Comparison of ENCODE assay signal across 20 cellular contexts in the genomic region with DNA sequence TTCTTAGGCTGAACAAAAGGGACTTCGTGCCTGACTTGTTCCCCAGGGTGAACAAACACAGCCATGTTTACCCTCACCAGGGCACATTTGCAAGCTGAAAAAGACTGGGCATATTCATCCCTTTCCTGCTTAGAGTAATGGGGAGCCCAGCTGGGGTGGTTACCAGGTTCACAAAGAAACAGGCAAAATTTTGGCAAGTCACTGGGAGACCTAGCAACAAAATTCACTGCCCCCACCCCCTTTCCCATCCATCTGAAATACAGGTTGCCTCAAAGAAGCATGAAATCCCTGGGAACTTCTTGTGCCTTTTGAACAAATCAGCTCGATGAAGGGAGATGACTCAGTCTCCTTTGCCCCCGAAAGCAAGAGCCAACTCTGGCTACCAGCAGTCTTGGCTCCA.
"Had no signal": no experiment of that assay in that cellular context is flagged by ENCODE, and none has a peak within 500 bp of the region (broad histone marks: within the 10 kb centered on the region; RNA-seq: fewer than 3 reads in every experiment).

No MANE protein-coding gene starts in this region.

- H3K4me1 ChIP-seq: esophagus muscularis mucosa, right lobe of liver, stomach had no signal

- H3K27me3 ChIP-seq: esophagus muscularis mucosa, hepatocyte, ovary, right lobe of liver, stomach had no signal

- H3K4me2 ChIP-seq: hepatocyte had no signal

- FAIRE-seq: endothelial cell of umbilical vein had no signal

- H3K27ac ChIP-seq: esophagus muscularis mucosa, hepatocyte, ovary, right lobe of liver, stomach had no signal

- ATAC-seq: activated CD8-positive, alpha-beta memory T cell treated with anti-CD3 and anti-CD28 coated beads, Interleukin-2, amount 10 ng/mL, durations not matched to agents 7 days and 5 days; activated T-helper 17 cell treated with anti-CD3 and anti-CD28 coated beads, Interleukin-2, amount 50 U/mL, for 72 hours; naive thymus-derived CD4-positive, alpha-beta T cell; right lobe of liver; stimulated activated effector memory CD8-positive, alpha-beta T cell treated with anti-CD3 and anti-CD28 coated beads, Interleukin-12 subunit alpha, Interleukin-12 subunit beta, amount 100 ng/mL, for 72 hours; WTC11 had no signal

- H2AFZ ChIP-seq: hepatocyte had no signal

- H3K9me3 ChIP-seq: esophagus muscularis mucosa, ovary, right lobe of liver, stomach had no signal

- DNase-seq: activated CD4-positive, alpha-beta memory T cell treated with anti-CD3 and anti-CD28 coated beads, Interleukin-2, amount 10 ng/mL, durations not matched to agents 7 days and 5 days; activated CD4-positive, alpha-beta T cell treated with anti-CD3 and anti-CD28 coated beads for 48 hours; activated CD8-positive, alpha-beta memory T cell treated with anti-CD3 and anti-CD28 coated beads, Interleukin-2, amount 10 ng/mL, durations not matched to agents 7 days and 5 days; activated naive CD4-positive, alpha-beta T cell; activated naive CD8-positive, alpha-beta T cell treated with anti-CD3 and anti-CD28 coated beads for 36 hours; activated T-cell treated with anti-CD3 and anti-CD28 coated beads, Interleukin-2, amount 50 U/mL, for 1 hour; amniotic stem cell; effector CD8-positive, alpha-beta T cell; mesenchymal stem cell; naive thymus-derived CD4-positive, alpha-beta T cell; ovary; right lobe of liver; stimulated activated CD4-positive, alpha-beta T cell treated with anti-CD3 and anti-CD28 coated beads, Interleukin-4, amount 100 ng/mL, for 24 hours; stomach had no signal

- H3K36me3 ChIP-seq: esophagus muscularis mucosa, ovary, right lobe of liver, stomach had no signal

- H3K79me2 ChIP-seq: hepatocyte had no signal

- H3K4me3 ChIP-seq: esophagus muscularis mucosa, hepatocyte, ovary, right lobe of liver, stomach had no signal
